ENCODE assay signal across 9 cellular contexts in genomic region chr2:47904903-47905453, GRCh38. TPM values are rescaled to one million over a fixed set of nuclear protein-coding genes. Genes with fewer than 3 reads are reported as not detected.
DNase-seq lines count a peak whose midpoint lies in the region; ATAC-seq, FAIRE-seq and TF ChIP-seq lines count a peak whose summit lies in the region.
"Had no signal": no experiment of that assay in that cellular context is flagged by ENCODE, and none has a peak within 500 bp of the region (broad histone marks: within the 10 kb centered on the region; RNA-seq: fewer than 3 reads in every experiment).

No MANE protein-coding gene starts in this region.

- H3K27ac ChIP-seq in HCT116 (ENCODE audit: low read depth, low read length) (peak overlapping the region; percentile 86), SU-DHL-6 (ENCODE audit: low read depth, low read length) (peak overlapping the region; percentile 94)

- no peak for ATAC-seq in HCT116

- no TSS peak for BruUV-seq in HCT116 (replicated peaks; lab: Mats Ljungman, UMichigan)

- CTCF ChIA-PET in HCT116 (lab: Charles Lee), result no interaction called here

- H3K9me2 ChIP-seq in HCT116 (ENCODE audit: insufficient read depth) (no peaks in the 10 kb centered on the region), SU-DHL-6 (replicated peaks; ENCODE audit: insufficient read depth, low read length) (no peaks in the 10 kb centered on the region)

- H3K36me3 ChIP-seq in HCT116 (ENCODE audit: control insufficient read depth in 1 of 2, insufficient read depth in 2 of 2, low read length in 2 of 2) (no peaks in the 10 kb centered on the region), SU-DHL-6 (ENCODE audit: low read length) (no peaks in the 10 kb centered on the region), bronchial epithelial cell (ENCODE audit: control insufficient read depth, insufficient read depth, low read length) (no peaks in the 10 kb centered on the region)

- TF ChIP-seq CTCF in HCT116 (IDR thresholded peaks at IDR 0.05 in 2 of 3, conservative IDR thresholded peaks at IDR 0.05 in 1 of 3; ENCODE audit: borderline replicate concordance in 1 of 3, insufficient read depth in 1 of 3, low read depth in 2 of 3, low read length in 2 of 3) (no peak), SU-DHL-6 (IDR thresholded peaks at IDR 0.05; ENCODE audit: insufficient read depth, low read length, poor library complexity, severe bottlenecking) (no peak), bronchial epithelial cell (IDR thresholded peaks at IDR 0.05; ENCODE audit: insufficient read depth, low read length, severe bottlenecking) (no peak)

- H3K9me3 ChIP-seq in HCT116 (ENCODE audit: control insufficient read depth in 1 of 2, insufficient read depth in 1 of 2, low read depth in 1 of 2, low read length in 2 of 2), result no peaks in the 10 kb centered on the region
- no peaks in the 10 kb centered on the region for H3K9me3 ChIP-seq in SU-DHL-6 (ENCODE audit: insufficient read depth, low read length)

- H2AFZ ChIP-seq in HCT116 (ENCODE audit: low read depth, low read length, poor library complexity, severe bottlenecking) (no peak overlapping the region), SU-DHL-6 (ENCODE audit: low read depth, low read length, severe bottlenecking) (no peak overlapping the region)

- H3K4me1 ChIP-seq in HCT116 (ENCODE audit: control insufficient read depth in 1 of 2, insufficient read depth in 2 of 2, low read length in 2 of 2), result peaks cover 10 to 21% of the 10 kb centered on the region in 2 experiments

- H3K27me3 ChIP-seq in HCT116 (ENCODE audit: insufficient read depth, low read length) (no peaks in the 10 kb centered on the region), SU-DHL-6 (ENCODE audit: low read length) (no peaks in the 10 kb centered on the region), bronchial epithelial cell (ENCODE audit: control insufficient read depth, insufficient read depth, low read length) (no peaks in the 10 kb centered on the region)

- H3K4me2 ChIP-seq in HCT116 (ENCODE audit: low read length) (peak overlapping the region; percentile 84), SU-DHL-6 (ENCODE audit: low read depth, low read length, poor library complexity, severe bottlenecking) (peak overlapping the region; percentile 85)

- no peak for TF ChIP-seq POLR2A in HCT116 (IDR thresholded peaks at IDR 0.05; ENCODE audit: borderline replicate concordance, extremely low read depth, insufficient read depth, insufficient read length)

- POLR2A ChIA-PET in HCT116 (lab: Charles Lee), result no interaction called here

- H3K4me3 ChIP-seq in HCT116 (replicated peaks in 1 of 2; ENCODE audit: low read depth in 1 of 2, low read length in 2 of 2) (peak overlapping the region; percentile 85 to 87), SU-DHL-6 (ENCODE audit: insufficient read depth, low read length, poor library complexity, severe bottlenecking) (peak overlapping the region; percentile 89), bronchial epithelial cell (ENCODE audit: low read depth, low read length) (peak overlapping the region; percentile 92)

- DNase-seq in GM03348 (ENCODE audit: low spot score) (peak; percentile 47), HCT116 (ENCODE audit: low read depth, low spot score) (no peak), bronchial epithelial cell (ENCODE audit: low read depth) (no peak), kidney tubule cell (ENCODE audit: low spot score) (peak; percentile 28), RCC 7860 (ENCODE audit: low spot score) (no peak), GDM1 (lab: John Stamatoyannopoulos, UW) (no peak)
- DNase-seq in stimulated activated CD8-positive, alpha-beta memory T cell treated with anti-CD3 and anti-CD28 coated beads, Interleukin-12 subunit alpha, Interleukin-12 subunit beta, amount 100 ng/mL, for 4 hours (ENCODE audit: low read depth), result peak; percentile 31

- peak overlapping the region; percentile 91 for H3K9ac ChIP-seq in HCT116 (ENCODE audit: low read length)
- peak overlapping the region; percentile 96 for H3K9ac ChIP-seq in SU-DHL-6 (ENCODE audit: low read length)

- RAD21 ChIA-PET in HCT116 (lab: Charles Lee; ENCODE audit: low non-redundant PET in 1 of 2, low total read pairs in 2 of 2, uncharacterized antibody in 2 of 2, unreplicated experiment in 2 of 2), result interaction anchor here in 1 of 2 experiments (0.6 kb wide), 1 partner anchor 38 kb away, joined by 6 read pairs; no protein-coding TSS in a partner anchor

- H3K79me2 ChIP-seq in HCT116 (ENCODE audit: insufficient read depth, low read length), result peaks cover 52% of the 10 kb centered on the region
- H3K79me2 ChIP-seq in SU-DHL-6 (ENCODE audit: insufficient read depth, low read length), result peaks cover 58% of the 10 kb centered on the region

- no peak for TF ChIP-seq RAD21 in HCT116 (IDR thresholded peaks at IDR 0.05; ENCODE audit: low read depth)

- intact Hi-C loops in HCT116 (cut with micrococcal nuclease), result no loop called here

- H4K20me1 ChIP-seq in HCT116 (ENCODE audit: insufficient read depth) (peaks cover 6% of the 10 kb centered on the region; the same call in 1 of the 2 replicates), SU-DHL-6 (ENCODE audit: low read depth, low read length) (peaks cover 9% of the 10 kb centered on the region; the same call in 1 of the 2 replicates)

- no peak for FAIRE-seq in bronchial epithelial cell (lab: Jason Lieb, UNC)
- no peak for FAIRE-seq in RCC 7860 (lab: Jason Lieb, UNC)
- FAIRE-seq: colon had no signal

- H3F3A ChIP-seq in SU-DHL-6 (ENCODE audit: insufficient read depth), result peaks cover 22% of the 10 kb centered on the region

TF ChIP-seq in HCT116, 20 proteins besides CTCF, POLR2A, EP300 and RAD21:
- TF ChIP-seq SP1 (IDR thresholded peaks at IDR 0.05; ENCODE audit: low read depth) (no peak), JUND (IDR thresholded peaks at IDR 0.05) (no peak), TCF7L2 (IDR thresholded peaks at IDR 0.05; ENCODE audit: borderline replicate concordance, extremely low read depth, insufficient read depth, insufficient read length) (no peak), CEBPB (IDR thresholded peaks at IDR 0.05; ENCODE audit: low read depth) (no peak)

RNA-seq across cellular contexts. Expression of gene FBXO11, which starts 1.3 kb away (rescaled TPM):
- 60.2 TPM for total RNA-seq in HCT116 (2021; ENCODE audit: unreplicated experiment)
- polyA plus RNA-seq in HCT116 (2012), result 23.9 and 26.7 TPM in 2 replicates
- 39.8 and 62.6 TPM in 2 replicates for total RNA-seq in bronchial epithelial cell

Comparison
In these comparisons a context has a peak if more than half of its experiments do, and no peak if none do; other contexts are left out.
1. DNase-seq: peak in GM03348 (single experiment), kidney tubule cell (single experiment) and stimulated activated CD8-positive, alpha-beta memory T cell treated with anti-CD3 and anti-CD28 coated beads, Interleukin-12 subunit alpha, Interleukin-12 subunit beta, amount 100 ng/mL, for 4 hours (single experiment); none in HCT116 (single experiment), bronchial epithelial cell (single experiment), RCC 7860 (single experiment) and GDM1 (single experiment).
2. Peak in every context shown above with its lines, with median percentiles within 50 percentile points of each other: H3K4me3 ChIP-seq.